ENCODE assay signal across 9 cellular contexts in the genomic region with DNA sequence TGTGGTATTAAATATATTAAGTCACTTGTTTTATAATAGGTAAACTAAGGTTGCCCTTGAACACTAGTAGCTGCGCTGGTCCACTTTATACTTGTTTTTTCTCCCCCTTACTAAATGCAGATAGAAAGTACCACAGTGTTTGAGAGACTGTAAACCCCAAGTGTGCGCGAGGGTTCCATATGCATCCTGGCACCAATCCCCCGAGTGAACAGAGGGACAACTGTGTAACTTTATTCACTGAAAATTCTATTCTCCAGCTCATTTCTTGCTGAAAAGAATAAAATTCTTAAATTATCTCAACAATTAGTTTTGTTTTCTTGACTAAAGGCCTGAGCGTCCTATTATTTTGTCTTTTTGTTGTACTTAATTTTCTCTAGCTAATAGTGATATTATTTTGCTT. TPM values are rescaled to one million over a fixed set of nuclear protein-coding genes. Genes with fewer than 3 reads are reported as not detected.
A peak's percentile ranks its signal among the peaks of the same experiment; 100 is the strongest.
DNase-seq lines count a peak whose midpoint lies in the region; ATAC-seq and TF ChIP-seq lines count a peak whose summit lies in the region.
"Had no signal": no experiment of that assay in that cellular context is flagged by ENCODE, and none has a peak within 500 bp of the region (broad histone marks: within the 10 kb centered on the region; RNA-seq: fewer than 3 reads in every experiment).

No MANE protein-coding gene starts in this region.

- no peaks in the 10 kb centered on the region for H3K9me2 ChIP-seq in HCT116 (ENCODE audit: insufficient read depth)

- H3K27ac ChIP-seq in HCT116 (ENCODE audit: low read depth, low read length) (no peak overlapping the region), right cardiac atrium (ENCODE audit: low read length) (no peak overlapping the region), skeletal muscle tissue (ENCODE audit: low read depth, low read length) (no peak overlapping the region), WERI-Rb-1 (no peak overlapping the region)

- CTCF ChIA-PET in HCT116 (lab: Charles Lee) = interaction anchor here (1.5 kb wide), 1 partner anchor 17 kb away, joined by 3 read pairs; no protein-coding TSS in a partner anchor
- CTCF ChIA-PET in activated B cell treated with CpG ODN at 0.5 μM for 24 hours (lab: Charles Lee) = no interaction called here

- H3K4me2 ChIP-seq in HCT116 (ENCODE audit: low read length) = peak overlapping the region; percentile 96

- H3K4me3 ChIP-seq in HCT116 (replicated peaks in 1 of 2; ENCODE audit: low read depth in 1 of 2, low read length in 2 of 2) = peak overlapping the region; percentile 93 to 98; a peak in 3 of 4 replicates
- peak overlapping the region; percentile 87 for H3K4me3 ChIP-seq in right cardiac atrium (ENCODE audit: low read length)
- peak overlapping the region; percentile 98 to 100 (median 99) for H3K4me3 ChIP-seq in skeletal muscle tissue (ENCODE audit: low read length in 3 of 3)
- H3K4me3 ChIP-seq in WERI-Rb-1 (ENCODE audit: low read depth, low read length) = no peak overlapping the region

- H3K36me3 Mint-ChIP-seq in activated B cell treated with CpG ODN at 0.5 μM for 24 hours (ENCODE audit: low read depth) = peaks cover 65% of the 10 kb centered on the region

- peak overlapping the region; percentile 97 for H3K4me3 Mint-ChIP-seq in activated B cell treated with CpG ODN at 0.5 μM for 24 hours

- no peaks in the 10 kb centered on the region for H3K27me3 Mint-ChIP-seq in activated B cell treated with CpG ODN at 0.5 μM for 24 hours

- no peak for TF ChIP-seq RAD21 in HCT116 (IDR thresholded peaks at IDR 0.05; ENCODE audit: low read depth)

- H3K27me3 ChIP-seq in HCT116 (ENCODE audit: insufficient read depth, low read length) = no peaks in the 10 kb centered on the region
- H3K27me3 ChIP-seq in right cardiac atrium (ENCODE audit: control insufficient read depth, insufficient read depth) = no peaks in the 10 kb centered on the region
- H3K27me3 ChIP-seq in skeletal muscle tissue (ENCODE audit: control insufficient read depth in 3 of 3, insufficient read depth in 3 of 3, low read length in 3 of 3) = no peaks in the 10 kb centered on the region
- H3K27me3 ChIP-seq in WERI-Rb-1 (ENCODE audit: insufficient read depth, low read depth, severe bottlenecking) = no peaks in the 10 kb centered on the region

- H4K20me1 ChIP-seq in HCT116 (ENCODE audit: insufficient read depth) = peaks cover 17% of the 10 kb centered on the region; the same call in 1 of the 2 replicates

- TF ChIP-seq POLR2A in HCT116 (IDR thresholded peaks at IDR 0.05; ENCODE audit: borderline replicate concordance, extremely low read depth, insufficient read depth, insufficient read length) = no peak

- peak overlapping the region; percentile 99 for H3K27ac Mint-ChIP-seq in activated B cell treated with CpG ODN at 0.5 μM for 24 hours

- WGBS in right cardiac atrium = 72% methylated on average over 5 of the region's 5 CpGs

- no peaks in the 10 kb centered on the region for H3K9me3 Mint-ChIP-seq in activated B cell treated with CpG ODN at 0.5 μM for 24 hours

- H3K9me3 ChIP-seq in HCT116 (ENCODE audit: control insufficient read depth in 1 of 2, insufficient read depth in 1 of 2, low read depth in 1 of 2, low read length in 2 of 2) = no peaks in the 10 kb centered on the region
- no peaks in the 10 kb centered on the region for H3K9me3 ChIP-seq in right cardiac atrium (ENCODE audit: control insufficient read depth, low read length)
- no peaks in the 10 kb centered on the region for H3K9me3 ChIP-seq in skeletal muscle tissue (ENCODE audit: control insufficient read depth in 3 of 3, low read length in 3 of 3)
- H3K9me3 ChIP-seq in WERI-Rb-1 (ENCODE audit: severe bottlenecking) = no peaks in the 10 kb centered on the region

- POLR2A ChIA-PET in HCT116 (lab: Charles Lee) = interaction anchor here (2.1 kb wide), 1 partner anchor 13 kb away, joined by 8 read pairs; the partner anchor contains the start of gene SYF2
- POLR2A ChIA-PET in activated B cell treated with CpG ODN at 0.5 μM for 24 hours (lab: Charles Lee) = interaction anchor here (0.7 to 2.0 kb wide), 4 partner anchors 10 to 184 kb away, joined by 3 to 16 read pairs (median 5); partner anchors contain the start of gene SYF2

- BruUV-seq in HCT116 (replicated peaks; lab: Mats Ljungman, UMichigan) = no TSS peak

- H3K9ac ChIP-seq in HCT116 (ENCODE audit: low read length) = no peak overlapping the region
- peak overlapping the region in 2 of 3 donors; percentile 15 to 100 for H3K9ac ChIP-seq in skeletal muscle tissue (ENCODE audit: low read depth in 1 of 3, low read length in 3 of 3)

- H3K79me2 ChIP-seq in HCT116 (ENCODE audit: insufficient read depth, low read length) = peaks cover 55% of the 10 kb centered on the region

- ATAC-seq in HCT116 = no peak
- no peak for ATAC-seq in activated B cell treated with CpG ODN at 0.5 μM for 24 hours (ENCODE audit: low read depth)
- ATAC-seq in right cardiac atrium = no peak

- RAD21 ChIA-PET in HCT116 (lab: Charles Lee; ENCODE audit: low non-redundant PET in 1 of 2, low total read pairs in 2 of 2, uncharacterized antibody in 2 of 2, unreplicated experiment in 2 of 2) = no interaction called here

- H3K36me3 ChIP-seq in HCT116 (ENCODE audit: control insufficient read depth in 1 of 2, insufficient read depth in 2 of 2, low read length in 2 of 2) (peaks cover 18 to 34% of the 10 kb centered on the region in 2 experiments), skeletal muscle tissue (ENCODE audit: control insufficient read depth in 3 of 3, insufficient read depth in 3 of 3, low read length in 3 of 3) (peaks cover 18 to 33% (median 29%) of the 10 kb centered on the region in 3 donors), WERI-Rb-1 (peaks cover 49% of the 10 kb centered on the region)

- peaks cover 54% of the 10 kb centered on the region for H3K4me1 Mint-ChIP-seq in activated B cell treated with CpG ODN at 0.5 μM for 24 hours

- intact Hi-C loops in HCT116 (cut with micrococcal nuclease) (loop anchor here (5.0 kb wide), 1 partner anchor 97 kb away; no protein-coding TSS in a partner anchor), activated B cell treated with CpG ODN at 0.5 μM for 24 hours (cut with micrococcal nuclease) (loop anchor here (10.0 kb wide), 2 partner anchors 279 to 831 kb away; partner anchors contain the start of genes NIPAL3 and STPG1), right cardiac atrium (cut with DNase I) (loop anchor here in 1 of 4 donors (10.0 kb wide), 1 partner anchor 569 kb away; the partner anchor contains the start of gene MTFR1L)

- H2AFZ ChIP-seq in HCT116 (ENCODE audit: low read depth, low read length, poor library complexity, severe bottlenecking) = no peak overlapping the region

- TF ChIP-seq CTCF in HCT116 (IDR thresholded peaks at IDR 0.05 in 2 of 3, conservative IDR thresholded peaks at IDR 0.05 in 1 of 3; ENCODE audit: borderline replicate concordance in 1 of 3, insufficient read depth in 1 of 3, low read depth in 2 of 3, low read length in 2 of 3) (no peak), activated B cell treated with CpG ODN at 0.5 μM for 24 hours (IDR thresholded peaks at IDR 0.05) (no peak), WERI-Rb-1 (IDR thresholded peaks at IDR 0.05; ENCODE audit: low read depth, low read length) (no peak)

- H3K4me1 ChIP-seq in HCT116 (ENCODE audit: control insufficient read depth in 1 of 2, insufficient read depth in 2 of 2, low read length in 2 of 2) (peaks cover 17 to 26% of the 10 kb centered on the region in 2 experiments), right cardiac atrium (ENCODE audit: control insufficient read depth, insufficient read depth, low read length) (peaks cover 2% of the 10 kb centered on the region), skeletal muscle tissue (ENCODE audit: control insufficient read depth in 3 of 3, insufficient read depth in 3 of 3, low read length in 3 of 3) (peaks cover 25 to 42% (median 32%) of the 10 kb centered on the region in 3 donors)

- DNase-seq in HCT116 (ENCODE audit: low read depth, low spot score) = no peak
- DNase-seq in activated B cell treated with CpG ODN at 0.5 μM for 24 hours = no peak
- no peak for DNase-seq in right cardiac atrium
- no peak for DNase-seq in stimulated activated CD4-positive, alpha-beta T cell treated with anti-CD3 and anti-CD28 coated beads, Interleukin-15, amount 100 ng/mL, for 24 hours
- no peak for DNase-seq in foreskin melanocyte
- DNase-seq in NCI-H345 treated with DMSO at 0.1 percent for 48 hours (lab: John Stamatoyannopoulos, UW; ENCODE audit: unreplicated experiment) = no peak
- no peak for DNase-seq in WERI-Rb-1
- DNase-seq: activated CD8-positive, alpha-beta memory T cell treated with anti-CD3 and anti-CD28 coated beads, Interleukin-2, amount 50 U/mL, for 48 hours had no signal

TF ChIP-seq in HCT116, 20 proteins besides CTCF, POLR2A, EP300 and RAD21:
- TF ChIP-seq FOSL1 (IDR thresholded peaks at IDR 0.05; ENCODE audit: low read depth) (no peak), CBX3 (IDR thresholded peaks at IDR 0.05; ENCODE audit: low read depth) (no peak), ZNF274 (IDR thresholded peaks at IDR 0.05; ENCODE audit: low read depth, low read length) (no peak), ELF1 (IDR thresholded peaks at IDR 0.05; ENCODE audit: borderline replicate concordance, low read depth) (no peak), SP1 (IDR thresholded peaks at IDR 0.05; ENCODE audit: low read depth) (no peak), YY1 (IDR thresholded peaks at IDR 0.05; ENCODE audit: extremely low read depth, insufficient replicate concordance, low read depth, low read length) (no peak), EGR1 (IDR thresholded peaks at IDR 0.05; ENCODE audit: low read depth) (no peak), POLR2AphosphoS5 (IDR thresholded peaks at IDR 0.05; ENCODE audit: low read depth, low read length) (no peak)
- TF ChIP-seq, protein P1, sequence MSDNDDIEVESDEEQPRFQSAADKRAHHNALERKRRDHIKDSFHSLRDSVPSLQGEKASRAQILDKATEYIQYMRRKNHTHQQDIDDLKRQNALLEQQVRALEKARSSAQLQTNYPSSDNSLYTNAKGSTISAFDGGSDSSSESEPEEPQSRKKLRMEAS (IDR thresholded peaks at IDR 0.05) = no peak

RNA-seq across cellular contexts. Expression of gene RSRP1, which starts 1.9 kb away (rescaled TPM):
- 82.9 TPM for total RNA-seq in HCT116 (2021; ENCODE audit: unreplicated experiment)
- polyA plus RNA-seq in HCT116 (2012) = 30.0 and 37.9 TPM in 2 replicates
- total RNA-seq in activated B cell treated with CpG ODN at 0.5 μM for 24 hours = 179 and 222 TPM in 2 replicates
- total RNA-seq in right cardiac atrium = 10 to 100 TPM; 43.6 to 65.0 (median 54.9) TPM
- 63.6 TPM for polyA plus RNA-seq in right cardiac atrium
- 46.4 TPM for total RNA-seq in skeletal muscle tissue

RNA-seq across cellular contexts. Expression of gene SYF2, which starts 13.1 kb away (rescaled TPM):
- total RNA-seq in HCT116 (2021; ENCODE audit: unreplicated experiment) (40.4 TPM), activated B cell treated with CpG ODN at 0.5 μM for 24 hours (51.1 and 53.9 TPM in 2 replicates), right cardiac atrium (10 to 100 TPM; 29.7 to 40.5 (median 39.8) TPM), skeletal muscle tissue (33.9 TPM)
- polyA plus RNA-seq in HCT116 (2012) = 19.1 and 26.6 TPM in 2 replicates
- 63.2 TPM for polyA plus RNA-seq in right cardiac atrium

RNA-seq across cellular contexts. Expression of gene RHD, which starts 26.9 kb away (rescaled TPM):
- not detected for total RNA-seq in HCT116 (2021; ENCODE audit: unreplicated experiment)
- 0.04 and 0.10 TPM in 2 replicates for polyA plus RNA-seq in HCT116 (2012)
- total RNA-seq in activated B cell treated with CpG ODN at 0.5 μM for 24 hours = not detected in 2 replicates
- total RNA-seq in right cardiac atrium = under 1 TPM in 3 of 4 donors, not detected in 1; 0.18 to 0.37 (median 0.37) TPM
- 0.16 TPM for polyA plus RNA-seq in right cardiac atrium
- total RNA-seq in skeletal muscle tissue = 2.1 TPM
